ENCODE assay signal across 1 cellular context in genomic region chr11:59136556-59136955, GRCh38.
A peak's percentile ranks its signal among the peaks of the same experiment; 100 is the strongest.
TF ChIP-seq lines count a peak whose summit lies in the region.

No MANE protein-coding gene starts in this region.

TF ChIP-seq in HepG2, 621 proteins besides CTCF, POLR2A, EP300 and RAD21:
- TF ChIP-seq SP4 (CRISPR knock-in tag; IDR thresholded peaks at IDR 0.05) (peak; percentile 18; the same call in 1 of the 2 replicates), ZNF713 (CRISPR knock-in tag; IDR thresholded peaks at IDR 0.05) (0 out of 2 replicates have a peak, but pooled peaks have one; percentile 0)
